ENCODE assay signal across 8 cellular contexts in the genomic region with DNA sequence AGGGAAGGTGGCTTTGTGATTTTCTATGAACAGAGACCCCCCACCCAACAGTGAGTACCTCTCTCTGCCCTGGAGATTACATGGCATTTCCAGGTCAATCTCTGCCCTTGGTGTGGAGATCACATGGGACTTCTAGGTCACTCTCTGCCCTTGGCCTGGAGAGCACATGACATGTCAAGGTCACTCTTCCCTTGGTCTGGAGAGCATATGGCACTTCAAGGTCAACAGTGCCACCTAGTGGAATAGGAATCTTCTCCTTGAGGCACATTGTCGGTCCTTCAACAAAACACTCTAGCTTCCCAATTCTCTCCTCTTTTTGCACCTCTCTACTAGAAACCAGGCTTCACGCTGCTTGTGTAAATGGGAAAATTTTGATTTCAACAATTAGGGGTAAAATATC.
DNase-seq lines count a peak whose midpoint lies in the region; ATAC-seq lines count a peak whose summit lies in the region.

No MANE protein-coding gene starts in this region.

- in situ Hi-C loops in G401 (cut with HindIII; ENCODE audit: low sequenced_read_pairs) = no loop called here

- DNase-seq in G401 (ENCODE audit: low spot score) (peak; percentile 3), RPMI8226 (peak; percentile 34), glomerular visceral epithelial cell (ENCODE audit: extremely low spot score) (peak; percentile 35), cerebellum (ENCODE audit: low spot score) (no peak)
- no peak for DNase-seq in activated effector memory CD4-positive, alpha-beta T cell treated with anti-CD3 and anti-CD28 coated beads, Interleukin-2, amount 50 U/mL, for 16 hours
- DNase-seq in stimulated activated CD4-positive, alpha-beta T cell treated with anti-CD3 and anti-CD28 coated beads, Interleukin-4, amount 100 ng/mL, for 4 hours = no peak

- peak; percentile 72 for ATAC-seq in GM19452 (IDR thresholded peaks at IDR 0.05; ENCODE audit: unreplicated experiment)
- peak; percentile 81 for ATAC-seq in HG03442 (IDR thresholded peaks at IDR 0.05; ENCODE audit: unreplicated experiment)

Comparison
In these comparisons a context has a peak if more than half of its experiments do, and no peak if none do; other contexts are left out.
1. DNase-seq: peak in G401 (single experiment), RPMI8226 (single experiment) and glomerular visceral epithelial cell (single experiment); none in cerebellum (single experiment), activated effector memory CD4-positive, alpha-beta T cell treated with anti-CD3 and anti-CD28 coated beads, Interleukin-2, amount 50 U/mL, for 16 hours (single experiment) and stimulated activated CD4-positive, alpha-beta T cell treated with anti-CD3 and anti-CD28 coated beads, Interleukin-4, amount 100 ng/mL, for 4 hours (0 of 2).